In the genomic region with DNA sequence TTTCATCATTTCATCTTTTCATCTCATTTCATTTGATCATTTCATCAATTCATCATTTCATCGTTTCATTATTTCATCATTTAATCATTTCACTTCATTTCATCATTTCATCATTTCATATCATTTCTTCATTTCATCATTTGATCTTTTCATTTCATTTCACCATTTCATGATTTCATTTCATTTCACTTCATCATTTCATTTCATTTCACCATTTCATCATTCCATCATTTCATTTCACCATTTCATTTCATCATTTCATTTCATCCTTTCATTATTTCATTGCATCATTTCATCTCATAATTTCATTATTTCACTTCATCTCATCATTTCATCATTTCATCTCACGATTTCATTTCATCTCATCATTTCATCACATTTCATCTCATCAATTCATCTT, we compare ENCODE assay signal across 27 cellular contexts.
"Had no signal": no experiment of that assay in that cellular context is flagged by ENCODE, and none has a peak within 500 bp of the region (broad histone marks: within the 10 kb centered on the region; RNA-seq: fewer than 3 reads in every experiment).

No MANE protein-coding gene starts in this region.

- DNase-seq: cortex of kidney; effector CD8-positive, alpha-beta T cell; effector memory CD8-positive, alpha-beta T cell; endodermal cell; esophagus squamous epithelium; foreskin fibroblast; foreskin melanocyte; heart left ventricle; hypothalamus; immature natural killer cell; islet precursor cell; kidney; kidney glomerular epithelial cell; left colon; left lung; left ventricle myocardium superior; lower lobe of right lung; mesenchymal stem cell; mucosa of descending colon; naive B cell had no signal

- H3K4me1 ChIP-seq: left lung, lower lobe of right lung had no signal

- ATAC-seq: effector memory CD8-positive, alpha-beta T cell; esophagus mucosa; gastroesophageal sphincter; heart left ventricle; left colon; left lung; left ventricle myocardium superior; lower lobe of right lung; mucosa of descending colon had no signal

- H3K36me3 ChIP-seq: esophagus squamous epithelium, gastroesophageal sphincter, heart left ventricle, left lung, lower lobe of right lung had no signal

- H3K9me3 ChIP-seq: esophagus squamous epithelium, gastroesophageal sphincter, left lung, lower lobe of right lung, mucosa of descending colon had no signal

- H3K4me1 Mint-ChIP-seq: immature natural killer cell had no signal

- H2AFZ ChIP-seq: hepatocyte had no signal

- H3K9me3 Mint-ChIP-seq: dendritic cell treated with granulocyte-macrophage colony-stimulating factor and Interleukin-4, amounts not matched to agents 40 ng/mL and 50 ng/mL, for 4 days; effector memory CD8-positive, alpha-beta T cell; endodermal cell; mesothelial cell of epicardium had no signal

- FAIRE-seq: endometrium had no signal

- H3K27ac ChIP-seq: epithelial cell of prostate, esophagus squamous epithelium, gastroesophageal sphincter, heart left ventricle, hepatocyte, left lung, lower lobe of right lung had no signal

- H3K79me2 ChIP-seq: hepatocyte had no signal

- H3K36me3 Mint-ChIP-seq: mesothelial cell of epicardium, naive B cell had no signal

- H3K4me3 Mint-ChIP-seq: dendritic cell treated with granulocyte-macrophage colony-stimulating factor and Interleukin-4, amounts not matched to agents 40 ng/mL and 50 ng/mL, for 4 days; effector memory CD8-positive, alpha-beta T cell; endodermal cell; immature natural killer cell; mesothelial cell of epicardium; naive B cell had no signal

- H3K27ac Mint-ChIP-seq: dendritic cell treated with granulocyte-macrophage colony-stimulating factor and Interleukin-4, amounts not matched to agents 40 ng/mL and 50 ng/mL, for 4 days; effector memory CD8-positive, alpha-beta T cell; endodermal cell; immature natural killer cell; mesothelial cell of epicardium; naive B cell had no signal

- H3K4me3 ChIP-seq: esophagus squamous epithelium, gastroesophageal sphincter, heart left ventricle, hepatocyte, left lung, lower lobe of right lung, mucosa of descending colon had no signal

- H3K4me2 ChIP-seq: hepatocyte had no signal
